1 cellular context compared by ENCODE assay signal in genomic region chr5:149931992-149932436, GRCh38.
TF ChIP-seq lines count a peak whose summit lies in the region.

No MANE protein-coding gene starts in this region.

TF ChIP-seq in GM12878, 131 proteins besides CTCF, POLR2A, EP300 and RAD21 (continued from another document):
- TF ChIP-seq SREBF1 (IDR thresholded peaks at IDR 0.05; ENCODE audit: low read length) (no peak), HCFC1 (IDR thresholded peaks at IDR 0.05; ENCODE audit: low read length) (no peak), SKIL (IDR thresholded peaks at IDR 0.05; ENCODE audit: low read depth, poor library complexity, severe bottlenecking) (no peak), ASH2L (IDR thresholded peaks at IDR 0.05; ENCODE audit: borderline replicate concordance, low read depth) (no peak), TCF7 (IDR thresholded peaks at IDR 0.05; ENCODE audit: borderline replicate concordance) (no peak)
